ENCODE assay signal across 17 cellular contexts in the genomic region with DNA sequence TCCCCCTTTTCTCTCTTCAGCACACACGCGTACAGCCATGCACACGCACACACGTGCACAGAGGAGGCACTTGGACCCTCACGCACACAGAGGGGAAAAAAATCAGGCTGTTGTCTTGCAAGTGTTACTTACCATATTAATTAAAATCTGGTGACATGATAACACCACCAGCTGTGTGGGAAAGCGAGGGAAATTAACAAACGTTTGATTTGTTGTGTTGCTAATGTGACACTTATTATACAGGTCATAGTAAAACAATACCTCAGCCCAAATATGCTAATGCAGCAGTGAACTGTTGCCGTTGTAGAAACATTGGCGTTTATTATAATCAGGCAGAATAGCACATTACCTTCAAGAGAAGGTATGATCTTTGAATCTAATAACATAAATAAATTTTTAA.
"Had no signal": no experiment of that assay in that cellular context is flagged by ENCODE, and none has a peak within 500 bp of the region (broad histone marks: within the 10 kb centered on the region; RNA-seq: fewer than 3 reads in every experiment).

No MANE protein-coding gene starts in this region.

- H3K4me1 ChIP-seq: esophagus squamous epithelium, right atrium auricular region, sigmoid colon, transverse colon had no signal

- DNase-seq: effector memory CD8-positive, alpha-beta T cell; esophagus squamous epithelium; foreskin fibroblast; glutamatergic neuron; kidney glomerular epithelial cell; mammary epithelial cell; naive thymus-derived CD4-positive, alpha-beta T cell; nephron progenitor cell; sigmoid colon; stimulated activated naive CD4-positive, alpha-beta T cell; stomach; transverse colon had no signal

- H3K9me3 ChIP-seq: esophagus squamous epithelium, gastroesophageal sphincter, right atrium auricular region, sigmoid colon, thoracic aorta, transverse colon had no signal

- H3K4me3 Mint-ChIP-seq: dendritic cell treated with granulocyte-macrophage colony-stimulating factor and Interleukin-4, amounts not matched to agents 40 ng/mL and 50 ng/mL, for 4 days; effector memory CD8-positive, alpha-beta T cell; naive thymus-derived CD4-positive, alpha-beta T cell; nephron progenitor cell had no signal

- ATAC-seq: effector memory CD8-positive, alpha-beta T cell; gastroesophageal sphincter; naive thymus-derived CD4-positive, alpha-beta T cell had no signal

- H3K36me3 Mint-ChIP-seq: naive thymus-derived CD4-positive, alpha-beta T cell had no signal

- H3K36me3 ChIP-seq: esophagus squamous epithelium, gastroesophageal sphincter, right atrium auricular region, sigmoid colon, stomach, thoracic aorta, transverse colon had no signal

- H3K4me3 ChIP-seq: esophagus squamous epithelium, gastroesophageal sphincter, right atrium auricular region, sigmoid colon, skin epidermis, stomach, thoracic aorta, transverse colon had no signal

- H3K9me3 Mint-ChIP-seq: dendritic cell treated with granulocyte-macrophage colony-stimulating factor and Interleukin-4, amounts not matched to agents 40 ng/mL and 50 ng/mL, for 4 days; effector memory CD8-positive, alpha-beta T cell; naive thymus-derived CD4-positive, alpha-beta T cell; nephron progenitor cell had no signal

- H3K27ac Mint-ChIP-seq: dendritic cell treated with granulocyte-macrophage colony-stimulating factor and Interleukin-4, amounts not matched to agents 40 ng/mL and 50 ng/mL, for 4 days; effector memory CD8-positive, alpha-beta T cell; naive thymus-derived CD4-positive, alpha-beta T cell; nephron progenitor cell had no signal

- H3K27ac ChIP-seq: esophagus squamous epithelium, gastroesophageal sphincter, right atrium auricular region, sigmoid colon, skin epidermis, stomach, thoracic aorta, transverse colon had no signal
